8 cellular contexts compared by ENCODE assay signal in the genomic region with DNA sequence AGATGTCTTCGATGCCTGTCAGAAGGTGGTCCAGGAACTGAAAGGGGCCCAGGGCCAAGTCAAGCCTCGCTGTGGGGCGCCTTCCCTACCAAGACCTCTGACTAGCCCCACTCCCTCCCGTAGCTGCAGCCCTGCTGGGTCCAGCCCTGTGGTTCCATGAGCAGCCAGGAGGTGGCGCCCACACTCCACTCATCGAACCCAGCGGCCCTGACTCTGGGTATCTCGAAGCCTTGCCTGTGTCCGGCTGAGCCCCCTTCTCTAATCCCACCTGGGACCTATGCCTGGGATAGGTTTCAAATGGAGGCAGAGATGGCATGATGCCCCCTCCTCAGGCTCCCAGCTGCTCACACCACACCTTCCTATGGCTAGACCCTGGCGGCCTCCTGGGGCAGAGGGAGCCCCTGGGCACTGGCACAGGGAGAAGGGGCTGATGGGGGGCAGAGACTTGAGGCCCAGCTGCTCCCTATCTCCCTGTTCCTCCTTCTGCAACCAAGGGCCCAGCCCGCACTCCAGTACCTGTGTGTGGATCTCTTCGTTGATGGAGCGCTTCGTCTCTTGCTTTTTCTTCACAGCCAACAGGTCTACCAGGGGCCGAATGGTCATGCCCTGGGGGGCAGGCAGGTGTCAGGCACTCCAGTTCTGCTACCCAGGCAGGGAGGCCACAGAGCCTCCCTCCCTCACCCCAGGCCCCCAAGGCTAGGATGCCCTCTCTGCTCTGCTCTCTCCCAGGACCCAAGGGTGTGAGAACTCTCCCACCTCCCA. TPM values are rescaled to one million over a fixed set of nuclear protein-coding genes. Genes with fewer than 3 reads are reported as not detected.
DNase-seq lines count a peak whose midpoint lies in the region; ATAC-seq and TF ChIP-seq lines count a peak whose summit lies in the region.

No MANE protein-coding gene starts in this region.

- peaks cover 40% of the 10 kb centered on the region for H3K4me1 ChIP-seq in mammary epithelial cell (ENCODE audit: insufficient read depth, low read length)

- intact Hi-C loops in mammary epithelial cell (cut with micrococcal nuclease) (loop anchor here (1.0 to 2.0 kb wide), 4 partner anchors 52 to 290 kb away; partner anchors contain the start of genes GPR3 and SLC9A1), left colon (cut with DNase I, micrococcal nuclease) (loop anchor here (2.0 to 10.0 kb wide), 3 partner anchors 52 to 182 kb away; partner anchors contain the start of gene SLC9A1 (in 1 of the 2))

- peaks cover 2% of the 10 kb centered on the region for H3K36me3 ChIP-seq in mammary epithelial cell (ENCODE audit: insufficient read depth, low read length)

- peaks cover 7% of the 10 kb centered on the region for H3K79me2 ChIP-seq in mammary epithelial cell (ENCODE audit: insufficient read depth, low read length)

- no peak overlapping the region for H2AFZ ChIP-seq in mammary epithelial cell (ENCODE audit: low read depth, low read length)

- DNase-seq in NCI-H187 (lab: John Stamatoyannopoulos, UW) = peak; percentile 14 to 15
- DNase-seq in NCI-H187 treated with DMSO at 0.1 percent for 48 hours (lab: John Stamatoyannopoulos, UW) = no peak
- peak; percentile 42 for DNase-seq in NCI-H1105 (lab: John Stamatoyannopoulos, UW)
- peak; percentile 63 for DNase-seq in activated CD4-positive, CD25-positive, alpha-beta regulatory T cell treated with anti-CD3 and anti-CD28 coated beads, Interleukin-2, amount 50 U/mL, for 16 hours (ENCODE audit: low read depth, low spot score)
- DNase-seq in mammary epithelial cell = peak; percentile 45
- DNase-seq in left colon = peak; percentile 18 to 81
- DNase-seq in stimulated activated CD4-positive, alpha-beta T cell treated with anti-CD3 and anti-CD28 coated beads, Interleukin-4, amount 100 ng/mL, for 48 hours (ENCODE audit: low read depth in 2 of 2) = peak; percentile 69 to 88

- CTCF ChIA-PET in mammary epithelial cell (lab: Charles Lee; ENCODE audit: low non-redundant PET) = interaction anchor here (0.6 to 0.7 kb wide), 4 partner anchors 9 to 209 kb away, joined by 3 to 4 read pairs (median 3); no protein-coding TSS in a partner anchor

- no peak overlapping the region for H3K4me2 ChIP-seq in mammary epithelial cell (ENCODE audit: insufficient read depth, low read depth, low read length)

- BruUV-seq in mammary epithelial cell (replicated peaks; lab: Mats Ljungman, UMichigan) = no TSS peak

- in situ Hi-C loops in mammary epithelial cell (cut with MboI; ENCODE audit: low sequenced_read_pairs in 2 of 2) = loop anchor here (5.0 to 25.0 kb wide), 4 partner anchors 92 to 284 kb away; partner anchors contain the start of genes CD164L2 (in 1 of the 2) and GPR3 (in 1 of the 2)

- peak; percentile 64 for ATAC-seq in left colon
- ATAC-seq in GM18520 (IDR thresholded peaks at IDR 0.05; ENCODE audit: unreplicated experiment) = no peak

- H4K20me1 ChIP-seq in mammary epithelial cell (ENCODE audit: insufficient read depth, low read length) = no peaks in the 10 kb centered on the region

- no peak overlapping the region for H3K4me3 ChIP-seq in mammary epithelial cell (replicated peaks in 1 of 3; ENCODE audit: insufficient read depth in 1 of 3, low read depth in 2 of 3, low read length in 3 of 3)

- H3K9ac ChIP-seq in mammary epithelial cell (ENCODE audit: insufficient read depth, low read length) = no peak overlapping the region

- dilution Hi-C loops in mammary epithelial cell (cut with HindIII; ENCODE audit: low sequenced_read_pairs) = no loop called here

- H3K27me3 ChIP-seq in mammary epithelial cell (ENCODE audit: insufficient read depth, low read length) = no peaks in the 10 kb centered on the region

- WGBS in mammary epithelial cell (ENCODE audit: low coverage, missing lambda C conversion rate) = 48% methylated on average over 10 of the region's 15 CpGs

- no peak overlapping the region for H3K27ac ChIP-seq in mammary epithelial cell (ENCODE audit: insufficient read depth, low read depth, low read length)

- peak; percentile 82 to 94 for TF ChIP-seq CTCF in mammary epithelial cell (conservative IDR thresholded peaks at IDR 0.05 in 1 of 2, IDR thresholded peaks at IDR 0.05 in 1 of 2; ENCODE audit: extremely low read depth in 1 of 2, insufficient read depth in 1 of 2, low read depth in 1 of 2, low read length in 2 of 2)

- H3K9me3 ChIP-seq in mammary epithelial cell (replicated peaks; ENCODE audit: insufficient read depth, low read length) = no peaks in the 10 kb centered on the region

RNA-seq across cellular contexts. Expression of gene SLC9A1, which starts 52.0 kb away (rescaled TPM):
- total RNA-seq in mammary epithelial cell (100 to 1,000 TPM in 1 of 2 donors, 1 to 10 TPM in 1; 9.5 to 124 TPM), left colon (100 to 1,000 TPM; 122 to 131 TPM)
- polyA plus RNA-seq in mammary epithelial cell = 16.7 TPM
- 203 TPM for polyA minus RNA-seq in mammary epithelial cell
